26 cellular contexts compared by ENCODE assay signal in genomic region chr1:38780133-38780532, GRCh38.
"Had no signal": no experiment of that assay in that cellular context is flagged by ENCODE, and none has a peak within 500 bp of the region (broad histone marks: within the 10 kb centered on the region; RNA-seq: fewer than 3 reads in every experiment).

No MANE protein-coding gene starts in this region.

- H3K4me3 ChIP-seq: coronary artery, dorsolateral prefrontal cortex had no signal

- H3K4me1 Mint-ChIP-seq: activated CD4-positive, alpha-beta T cell treated with anti-CD3 and anti-CD28 coated beads for 36 hours; activated CD4-positive, alpha-beta T cell treated with anti-CD3 and anti-CD28 coated beads, Interleukin-2, amount 10 ng/mL, durations not matched to agents 24 days and 14 days; activated T-helper 17 cell treated with anti-CD3 and anti-CD28 coated beads, Interleukin-2, amount 50 U/mL, for 72 hours; central memory CD8-positive, alpha-beta T cell had no signal

- H3K36me3 Mint-ChIP-seq: activated CD4-positive, alpha-beta memory T cell treated with anti-CD3 and anti-CD28 coated beads for 36 hours; activated naive CD8-positive, alpha-beta T cell had no signal

- ATAC-seq: activated CD4-positive, alpha-beta T cell treated with anti-CD3 and anti-CD28 coated beads for 36 hours; activated CD8-positive, alpha-beta T cell treated with anti-CD3 and anti-CD28 coated beads, Interleukin-2, amount 10 ng/mL, durations not matched to agents 7 days and 5 days; activated T-cell treated with anti-CD3 and anti-CD28 coated beads, Interleukin-2, amount 50 U/mL, for 4 hours; activated T-helper 17 cell treated with anti-CD3 and anti-CD28 coated beads, Interleukin-2, amount 50 U/mL, for 72 hours; esophagus mucosa had no signal

- H3K27ac ChIP-seq: brain microvascular endothelial cell, coronary artery, dorsolateral prefrontal cortex had no signal

- H3K4me3 Mint-ChIP-seq: activated CD4-positive, alpha-beta memory T cell treated with anti-CD3 and anti-CD28 coated beads for 36 hours; activated CD4-positive, alpha-beta T cell treated with anti-CD3 and anti-CD28 coated beads for 36 hours; activated CD4-positive, alpha-beta T cell treated with anti-CD3 and anti-CD28 coated beads, Interleukin-2, amount 10 ng/mL, durations not matched to agents 24 days and 14 days; activated CD8-positive, alpha-beta T cell treated with anti-CD3 and anti-CD28 coated beads, Interleukin-2, amount 10 ng/mL, durations not matched to agents 7 days and 5 days; activated naive CD8-positive, alpha-beta T cell; activated T-cell treated with anti-CD3 and anti-CD28 coated beads, Interleukin-2, amount 50 U/mL, for 4 hours; activated T-helper 17 cell treated with anti-CD3 and anti-CD28 coated beads, Interleukin-2, amount 50 U/mL, for 72 hours; central memory CD8-positive, alpha-beta T cell; dendritic cell treated with granulocyte-macrophage colony-stimulating factor and Interleukin-4, amounts not matched to agents 40 ng/mL and 50 ng/mL, for 4 days; endodermal cell had no signal

- DNase-seq: activated CD4-positive, alpha-beta memory T cell treated with anti-CD3 and anti-CD28 coated beads for 36 hours; activated CD4-positive, alpha-beta T cell treated with anti-CD3 and anti-CD28 coated beads for 36 hours; activated CD4-positive, alpha-beta T cell treated with anti-CD3 and anti-CD28 coated beads, Interleukin-2, amount 10 ng/mL, durations not matched to agents 24 days and 14 days; activated CD4-positive, CD25-positive, alpha-beta regulatory T cell; activated CD4-positive, CD25-positive, alpha-beta regulatory T cell treated with anti-CD3 and anti-CD28 coated beads, Interleukin-2, amount 50 U/mL, for 72 hours; activated CD8-positive, alpha-beta T cell treated with anti-CD3 and anti-CD28 coated beads, Interleukin-2, amount 10 ng/mL, durations not matched to agents 7 days and 5 days; activated effector memory CD4-positive, alpha-beta T cell treated with Interleukin-2 at 50 U/mL for 16 hours; activated gamma-delta T cell treated with Interleukin-2 at 50 U/mL for 16 hours; activated naive CD4-positive, alpha-beta T cell treated with anti-CD3 and anti-CD28 coated beads, Interleukin-2, amount 50 U/mL, for 16 hours; activated naive CD4-positive, alpha-beta T cell treated with Interleukin-2 at 50 U/mL for 16 hours; activated T-cell treated with anti-CD3 and anti-CD28 coated beads, Interleukin-2, amount 50 U/mL, for 4 hours; amniotic stem cell; anterior cingulate cortex; brain microvascular endothelial cell; dorsolateral prefrontal cortex; effector memory CD4-positive, alpha-beta T cell; foreskin fibroblast; head of caudate nucleus; T-helper 2 cell had no signal

- H3K27ac Mint-ChIP-seq: activated CD4-positive, alpha-beta memory T cell treated with anti-CD3 and anti-CD28 coated beads for 36 hours; activated CD4-positive, alpha-beta T cell treated with anti-CD3 and anti-CD28 coated beads for 36 hours; activated CD4-positive, alpha-beta T cell treated with anti-CD3 and anti-CD28 coated beads, Interleukin-2, amount 10 ng/mL, durations not matched to agents 24 days and 14 days; activated CD8-positive, alpha-beta T cell treated with anti-CD3 and anti-CD28 coated beads, Interleukin-2, amount 10 ng/mL, durations not matched to agents 7 days and 5 days; activated naive CD8-positive, alpha-beta T cell; activated T-helper 17 cell treated with anti-CD3 and anti-CD28 coated beads, Interleukin-2, amount 50 U/mL, for 72 hours; dendritic cell treated with granulocyte-macrophage colony-stimulating factor and Interleukin-4, amounts not matched to agents 40 ng/mL and 50 ng/mL, for 4 days; endodermal cell had no signal

- H3K36me3 ChIP-seq: brain microvascular endothelial cell had no signal

- H3K9me3 Mint-ChIP-seq: activated CD4-positive, alpha-beta memory T cell treated with anti-CD3 and anti-CD28 coated beads for 36 hours; activated CD4-positive, alpha-beta T cell treated with anti-CD3 and anti-CD28 coated beads, Interleukin-2, amount 10 ng/mL, durations not matched to agents 24 days and 14 days; activated T-cell treated with anti-CD3 and anti-CD28 coated beads, Interleukin-2, amount 50 U/mL, for 4 hours; activated T-helper 17 cell treated with anti-CD3 and anti-CD28 coated beads, Interleukin-2, amount 50 U/mL, for 72 hours; central memory CD8-positive, alpha-beta T cell; dendritic cell treated with granulocyte-macrophage colony-stimulating factor and Interleukin-4, amounts not matched to agents 40 ng/mL and 50 ng/mL, for 4 days; endodermal cell had no signal
